In the genomic region with DNA sequence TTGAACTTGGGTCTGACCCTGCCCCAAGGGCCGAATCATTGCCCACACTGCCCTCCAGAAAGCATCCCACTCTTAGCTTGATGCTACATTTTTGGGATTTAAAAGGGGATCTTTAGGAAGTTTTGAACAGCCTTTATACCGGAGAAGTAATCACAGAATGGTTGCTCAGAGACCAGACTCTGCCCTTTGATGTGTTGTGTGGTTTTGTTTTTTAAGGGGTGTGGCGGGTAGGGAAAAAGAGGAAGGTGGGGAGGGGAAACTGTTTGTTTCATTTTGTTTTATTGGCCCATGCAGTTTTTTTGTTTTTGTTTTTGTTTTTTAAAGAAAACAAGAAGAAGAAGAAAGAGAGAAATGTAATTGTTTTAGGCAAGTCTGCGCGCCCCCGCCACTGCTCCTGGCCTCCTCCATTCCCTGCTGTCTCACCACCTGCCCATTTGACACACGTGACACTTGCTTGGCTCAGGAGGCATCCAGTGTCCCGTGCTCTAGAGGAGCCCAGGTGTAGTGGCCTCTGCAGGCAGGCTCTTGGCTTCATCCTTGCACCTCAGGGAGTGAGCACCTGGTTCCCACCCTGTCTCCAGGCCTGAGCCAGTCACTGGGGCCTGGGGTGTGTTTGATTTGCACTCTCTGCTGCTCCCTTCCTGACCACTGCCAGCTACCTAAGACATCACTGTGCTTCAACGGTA, we compare ENCODE assay signal across 18 cellular contexts. TPM values are rescaled to one million over a fixed set of nuclear protein-coding genes. Genes with fewer than 3 reads are reported as not detected.
DNase-seq lines count a peak whose midpoint lies in the region; ATAC-seq and TF ChIP-seq lines count a peak whose summit lies in the region.
"Had no signal": no experiment of that assay in that cellular context is flagged by ENCODE, and none has a peak within 500 bp of the region (broad histone marks: within the 10 kb centered on the region; RNA-seq: fewer than 3 reads in every experiment).

No MANE protein-coding gene starts in this region.

- peak overlapping the region; percentile 12 for H3K27ac Mint-ChIP-seq in activated CD8-positive, alpha-beta T cell treated with anti-CD3 and anti-CD28 coated beads, Interleukin-2, amount 10 ng/mL, durations not matched to agents 7 days and 5 days
- H3K27ac Mint-ChIP-seq in activated CD8-positive, alpha-beta T cell treated with anti-CD3 and anti-CD28 coated beads for 36 hours: no peak overlapping the region
- H3K27ac Mint-ChIP-seq in T-helper 2 cell treated with Interferon-gamma antibody and Interleukin-4, amounts not matched to agents 5 μg/mL and 100 μg/mL, for 36 hours: peak overlapping the region; percentile 6
- peak overlapping the region in 4 of 9 donors; percentile 13 to 48 (median 26) for H3K27ac Mint-ChIP-seq in naive thymus-derived CD4-positive, alpha-beta T cell
- H3K27ac Mint-ChIP-seq: nephron, progenitor cell of endocrine pancreas had no signal

- peak; percentile 50 for ATAC-seq in activated CD8-positive, alpha-beta T cell treated with anti-CD3 and anti-CD28 coated beads, Interleukin-2, amount 10 ng/mL, durations not matched to agents 7 days and 5 days
- ATAC-seq in activated CD8-positive, alpha-beta T cell treated with anti-CD3 and anti-CD28 coated beads for 36 hours: no peak
- ATAC-seq in naive thymus-derived CD4-positive, alpha-beta T cell: peak; percentile 50

- peak; percentile 31 for DNase-seq in activated CD8-positive, alpha-beta T cell treated with anti-CD3 and anti-CD28 coated beads, Interleukin-2, amount 10 ng/mL, durations not matched to agents 7 days and 5 days
- DNase-seq in activated CD8-positive, alpha-beta T cell treated with anti-CD3 and anti-CD28 coated beads for 36 hours: no peak
- peak; percentile 48 for DNase-seq in Jurkat, Clone E6-1 (ENCODE audit: low read depth, low spot score)
- DNase-seq in T-helper 2 cell treated with Interferon-gamma antibody and Interleukin-4, amounts not matched to agents 5 μg/mL and 100 μg/mL, for 36 hours (ENCODE audit: low spot score): no peak
- peak in 3 of 9 donors; percentile 8 to 13 (median 11) for DNase-seq in naive thymus-derived CD4-positive, alpha-beta T cell
- DNase-seq in NCI-H526 treated with DMSO at 0.1 percent for 48 hours (lab: John Stamatoyannopoulos, UW) (no peak), thyroid gland (no peak), OCI-M2 (lab: John Stamatoyannopoulos, UW; ENCODE audit: unreplicated experiment) (no peak)
- DNase-seq: activated CD4-positive, alpha-beta T cell treated with anti-CD3 and anti-CD28 coated beads for 48 hours; Calu3; kidney; stimulated activated CD4-positive, alpha-beta T cell treated with anti-CD3 and anti-CD28 coated beads, Interleukin-4, amount 100 ng/mL, for 24 hours had no signal

- TF ChIP-seq CTCF in activated CD8-positive, alpha-beta T cell treated with anti-CD3 and anti-CD28 coated beads for 36 hours (IDR thresholded peaks at IDR 0.05): no peak
- TF ChIP-seq CTCF in thyroid gland (IDR thresholded peaks at IDR 0.05): no peak

- H3K4me3 Mint-ChIP-seq in activated CD8-positive, alpha-beta T cell treated with anti-CD3 and anti-CD28 coated beads, Interleukin-2, amount 10 ng/mL, durations not matched to agents 7 days and 5 days: peak overlapping the region; percentile 21
- H3K4me3 Mint-ChIP-seq in activated CD8-positive, alpha-beta T cell treated with anti-CD3 and anti-CD28 coated beads for 36 hours: no peak overlapping the region
- H3K4me3 Mint-ChIP-seq in T-helper 2 cell treated with Interferon-gamma antibody and Interleukin-4, amounts not matched to agents 5 μg/mL and 100 μg/mL, for 36 hours: peak overlapping the region; percentile 39
- H3K4me3 Mint-ChIP-seq in naive thymus-derived CD4-positive, alpha-beta T cell: peak overlapping the region in 5 of 10 donors; percentile 11 to 67 (median 38)
- H3K4me3 Mint-ChIP-seq: nephron had no signal

- CTCF ChIA-PET in activated CD8-positive, alpha-beta T cell treated with anti-CD3 and anti-CD28 coated beads, Interleukin-2, amount 10 ng/mL, durations not matched to agents 7 days and 5 days (lab: Charles Lee): no interaction called here
- CTCF ChIA-PET in activated CD8-positive, alpha-beta T cell treated with anti-CD3 and anti-CD28 coated beads for 36 hours (lab: Charles Lee): interaction anchor here (1.6 kb wide), 2 partner anchors 24 to 186 kb away, joined by 4 read pairs; no protein-coding TSS in a partner anchor
- CTCF ChIA-PET in naive thymus-derived CD4-positive, alpha-beta T cell (lab: Charles Lee): no interaction called here

- H3K4me1 ChIP-seq in naive thymus-derived CD4-positive, alpha-beta T cell (ENCODE audit: control insufficient read depth in 2 of 2, insufficient read depth in 2 of 2, low read length in 2 of 2): peaks cover 5 to 34% of the 10 kb centered on the region in 2 donors
- H3K4me1 ChIP-seq in thyroid gland: peaks cover 0 to 4% of the 10 kb centered on the region in 2 donors

- H3K9me3 Mint-ChIP-seq in activated CD8-positive, alpha-beta T cell treated with anti-CD3 and anti-CD28 coated beads, Interleukin-2, amount 10 ng/mL, durations not matched to agents 7 days and 5 days (ENCODE audit: insufficient read depth): no peaks in the 10 kb centered on the region
- H3K9me3 Mint-ChIP-seq in activated CD8-positive, alpha-beta T cell treated with anti-CD3 and anti-CD28 coated beads for 36 hours: no peaks in the 10 kb centered on the region
- H3K9me3 Mint-ChIP-seq in T-helper 2 cell treated with Interferon-gamma antibody and Interleukin-4, amounts not matched to agents 5 μg/mL and 100 μg/mL, for 36 hours: no peaks in the 10 kb centered on the region
- peaks cover 0 to 6% (median 0%) of the 10 kb centered on the region in 11 donors for H3K9me3 Mint-ChIP-seq in naive thymus-derived CD4-positive, alpha-beta T cell
- H3K9me3 Mint-ChIP-seq: nephron had no signal

- peaks cover 39% of the 10 kb centered on the region for H3K4me1 Mint-ChIP-seq in activated CD8-positive, alpha-beta T cell treated with anti-CD3 and anti-CD28 coated beads, Interleukin-2, amount 10 ng/mL, durations not matched to agents 7 days and 5 days (ENCODE audit: low read depth)
- H3K4me1 Mint-ChIP-seq in activated CD8-positive, alpha-beta T cell treated with anti-CD3 and anti-CD28 coated beads for 36 hours (ENCODE audit: low read depth): peaks cover 25% of the 10 kb centered on the region
- peaks cover 29% of the 10 kb centered on the region for H3K4me1 Mint-ChIP-seq in T-helper 2 cell treated with Interferon-gamma antibody and Interleukin-4, amounts not matched to agents 5 μg/mL and 100 μg/mL, for 36 hours (ENCODE audit: low read depth)
- H3K4me1 Mint-ChIP-seq in naive thymus-derived CD4-positive, alpha-beta T cell: peaks cover 24 to 38% (median 28%) of the 10 kb centered on the region in 7 donors

- TF ChIP-seq POLR2A in thyroid gland (IDR thresholded peaks at IDR 0.05): no peak

- no peaks in the 10 kb centered on the region for H3K27me3 ChIP-seq in naive thymus-derived CD4-positive, alpha-beta T cell (ENCODE audit: control insufficient read depth in 2 of 2, insufficient read depth in 2 of 2, low read length in 2 of 2)
- no peaks in the 10 kb centered on the region for H3K27me3 ChIP-seq in thyroid gland
- H3K27me3 ChIP-seq: hepatocyte had no signal

- intact Hi-C loops in activated CD8-positive, alpha-beta T cell treated with anti-CD3 and anti-CD28 coated beads for 36 hours (cut with micrococcal nuclease): no loop called here
- intact Hi-C loops in naive thymus-derived CD4-positive, alpha-beta T cell (cut with micrococcal nuclease): loop anchor here in 1 of 2 donors (2.0 to 10.0 kb wide), 3 partner anchors 24 to 48 kb away; partner anchors contain the start of gene GNAO1
- intact Hi-C loops in thyroid gland (cut with DNase I): no loop called here

- 79 to 87% methylated on average over 9 of the region's 9 CpGs for WGBS in thyroid gland, 2 donors

- no peaks in the 10 kb centered on the region for H3K36me3 ChIP-seq in naive thymus-derived CD4-positive, alpha-beta T cell (ENCODE audit: control insufficient read depth in 2 of 3, insufficient read depth in 3 of 3, low read length in 3 of 3)
- no peaks in the 10 kb centered on the region for H3K36me3 ChIP-seq in thyroid gland
- H3K36me3 ChIP-seq: thoracic aorta had no signal

- H3K4me3 ChIP-seq in Jurkat, Clone E6-1 (ENCODE audit: low read length): no peak overlapping the region
- no peak overlapping the region for H3K4me3 ChIP-seq in naive thymus-derived CD4-positive, alpha-beta T cell (ENCODE audit: low read length)
- no peak overlapping the region for H3K4me3 ChIP-seq in thyroid gland (replicated peaks in 1 of 3)
- H3K4me3 ChIP-seq: hepatocyte, skin epidermis, thoracic aorta had no signal

- no peak overlapping the region for H3K27ac ChIP-seq in naive thymus-derived CD4-positive, alpha-beta T cell (ENCODE audit: low read depth, low read length)
- H3K27ac ChIP-seq in thyroid gland: no peak overlapping the region
- H3K27ac ChIP-seq: hepatocyte, skin epidermis, thoracic aorta had no signal

- peaks cover 10% of the 10 kb centered on the region for H3K27me3 Mint-ChIP-seq in activated CD8-positive, alpha-beta T cell treated with anti-CD3 and anti-CD28 coated beads, Interleukin-2, amount 10 ng/mL, durations not matched to agents 7 days and 5 days (ENCODE audit: low read depth)
- peaks cover 2% of the 10 kb centered on the region for H3K27me3 Mint-ChIP-seq in activated CD8-positive, alpha-beta T cell treated with anti-CD3 and anti-CD28 coated beads for 36 hours
- H3K27me3 Mint-ChIP-seq in T-helper 2 cell treated with Interferon-gamma antibody and Interleukin-4, amounts not matched to agents 5 μg/mL and 100 μg/mL, for 36 hours (ENCODE audit: low read depth): peaks cover 26% of the 10 kb centered on the region
- peaks cover 0 to 38% (median 0%) of the 10 kb centered on the region in 5 donors for H3K27me3 Mint-ChIP-seq in naive thymus-derived CD4-positive, alpha-beta T cell

- H3K9me3 ChIP-seq in naive thymus-derived CD4-positive, alpha-beta T cell (ENCODE audit: control insufficient read depth in 2 of 3, low read length in 3 of 3): no peaks in the 10 kb centered on the region
- H3K9me3 ChIP-seq in thyroid gland: no peaks in the 10 kb centered on the region
- H3K9me3 ChIP-seq: thoracic aorta had no signal

- POLR2A ChIA-PET in activated CD8-positive, alpha-beta T cell treated with anti-CD3 and anti-CD28 coated beads, Interleukin-2, amount 10 ng/mL, durations not matched to agents 7 days and 5 days (lab: Charles Lee): no interaction called here
- POLR2A ChIA-PET in activated CD8-positive, alpha-beta T cell treated with anti-CD3 and anti-CD28 coated beads for 36 hours (lab: Charles Lee): no interaction called here
- POLR2A ChIA-PET in naive thymus-derived CD4-positive, alpha-beta T cell (lab: Charles Lee): no interaction called here

- no peaks in the 10 kb centered on the region for H3K36me3 Mint-ChIP-seq in activated CD8-positive, alpha-beta T cell treated with anti-CD3 and anti-CD28 coated beads, Interleukin-2, amount 10 ng/mL, durations not matched to agents 7 days and 5 days (ENCODE audit: low read depth)
- H3K36me3 Mint-ChIP-seq in activated CD8-positive, alpha-beta T cell treated with anti-CD3 and anti-CD28 coated beads for 36 hours (ENCODE audit: low read depth): no peaks in the 10 kb centered on the region
- H3K36me3 Mint-ChIP-seq in T-helper 2 cell treated with Interferon-gamma antibody and Interleukin-4, amounts not matched to agents 5 μg/mL and 100 μg/mL, for 36 hours (ENCODE audit: low read depth): no peaks in the 10 kb centered on the region
- peaks cover 0 to 11% (median 0%) of the 10 kb centered on the region in 5 donors for H3K36me3 Mint-ChIP-seq in naive thymus-derived CD4-positive, alpha-beta T cell

RNA-seq across cellular contexts. Expression of gene GNAO1, which starts 35.7 kb away (rescaled TPM):
- 1 to 10 TPM; 2.7 TPM for total RNA-seq in activated CD8-positive, alpha-beta T cell treated with anti-CD3 and anti-CD28 coated beads, Interleukin-2, amount 10 ng/mL, durations not matched to agents 7 days and 5 days
- 1 to 10 TPM; 2.3 to 2.4 TPM for total RNA-seq in activated CD8-positive, alpha-beta T cell treated with anti-CD3 and anti-CD28 coated beads for 36 hours
- 8.8 TPM for polyA plus RNA-seq in Jurkat, Clone E6-1 (2012; ENCODE audit: insufficient read depth, insufficient read length)
- 1 to 10 TPM in 2 of 5 experiments, under 1 TPM in 2, not detected in 1; 0.43 to 5.4 (median 2.8) TPM for total RNA-seq in naive thymus-derived CD4-positive, alpha-beta T cell
- under 1 TPM in 1 of 2 donors, not detected in 1; 0.60 TPM for polyA plus RNA-seq in naive thymus-derived CD4-positive, alpha-beta T cell
- 1 to 10 TPM; 1.4 to 4.4 (median 2.5) TPM for total RNA-seq in thyroid gland
- total RNA-seq: Calu3, OCI-LY7 had no signal

Comparison
In these comparisons a context has a peak if more than half of its experiments do, and no peak if none do; other contexts are left out.
1. DNase-seq: peak in activated CD8-positive, alpha-beta T cell treated with anti-CD3 and anti-CD28 coated beads, Interleukin-2, amount 10 ng/mL, durations not matched to agents 7 days and 5 days (single experiment) and Jurkat, Clone E6-1 (single experiment); none in activated CD8-positive, alpha-beta T cell treated with anti-CD3 and anti-CD28 coated beads for 36 hours (single experiment), T-helper 2 cell treated with Interferon-gamma antibody and Interleukin-4, amounts not matched to agents 5 μg/mL and 100 μg/mL, for 36 hours (single experiment), NCI-H526 treated with DMSO at 0.1 percent for 48 hours (single experiment), thyroid gland (0 of 2) and OCI-M2 (single experiment).